In genomic region chr2:29689666-29690065, GRCh38 we compare ENCODE assay signal across 35 cellular contexts.
"Had no signal": no experiment of that assay in that cellular context is flagged by ENCODE, and none has a peak within 500 bp of the region (broad histone marks: within the 10 kb centered on the region; RNA-seq: fewer than 3 reads in every experiment).

No MANE protein-coding gene starts in this region.

- H3K27ac ChIP-seq: KMS-11 had no signal

- H3K9me3 ChIP-seq: MG63 had no signal

- H3K36me3 ChIP-seq: MG63 had no signal

- H3K27me3 ChIP-seq: MG63 had no signal

- H3K4me2 ChIP-seq: KMS-11 had no signal

- DNase-seq: Karpas-422, Kasumi-1, KG1, MG63, MM.1S, MV-4-11, NCI-H1048, NCI-H1092, NCI-H1092 treated with DMSO at 0.1 percent for 48 hours, NCI-H1105, NCI-H1105 treated with DMSO at 0.1 percent for 48 hours, NCI-H1417, NCI-H1417 treated with DMSO at 0.1 percent for 48 hours, NCI-H1436, NCI-H1436 treated with DMSO at 0.1 percent for 48 hours, NCI-H146, NCI-H1694, NCI-H1694 treated with DMSO at 0.1 percent for 48 hours, NCI-H187, NCI-H187 treated with DMSO at 0.1 percent for 48 hours, NCI-H1930, NCI-H2029, NCI-H2029 treated with DMSO at 0.1 percent for 48 hours, NCI-H2081, NCI-H2081 treated with DMSO at 0.1 percent for 48 hours, NCI-H2107, NCI-H2171, NCI-H2171 treated with DMSO at 0.1 percent for 48 hours, NCI-H2227 treated with DMSO at 0.1 percent for 48 hours, NCI-H226, NCI-H345, NCI-H446, NCI-H446 treated with DMSO at 0.1 percent for 48 hours, NCI-H510A had no signal

- H3K9ac ChIP-seq: KMS-11 had no signal

- H3K4me3 ChIP-seq: MG63 had no signal
